In genomic region chr10:102027261-102027660, GRCh38 we compare ENCODE assay signal across 3 cellular contexts.
"Had no signal": no experiment of that assay in that cellular context is flagged by ENCODE, and none has a peak within 500 bp of the region (broad histone marks: within the 10 kb centered on the region; RNA-seq: fewer than 3 reads in every experiment).

No MANE protein-coding gene starts in this region.

- DNase-seq: GDM1, GF-D8 had no signal

- ATAC-seq: GM12878 had no signal

- H3K4me3 ChIP-seq: GM12878 had no signal
